In genomic region chr11:64241175-64241429, GRCh38 we compare ENCODE assay signal across 6 cellular contexts. TPM values are rescaled to one million over a fixed set of nuclear protein-coding genes. Genes with fewer than 3 reads are reported as not detected.
DNase-seq lines count a peak whose midpoint lies in the region; ATAC-seq and TF ChIP-seq lines count a peak whose summit lies in the region.

No MANE protein-coding gene starts in this region.

- BruUV-seq in A673 (replicated peaks; lab: Mats Ljungman, UMichigan): no TSS peak

- intact Hi-C loops in A673 (cut with micrococcal nuclease; ENCODE audit: unreplicated experiment): loop anchor here (2.0 kb wide), 1 partner anchor 64 kb away; the partner anchor contains the start of gene ESRRA

- H3K4me3 ChIP-seq in A673 (ENCODE audit: low read depth, low read length, poor library complexity, severe bottlenecking) (peak overlapping the region; percentile 86), endocrine pancreas (ENCODE audit: control insufficient read depth, insufficient read depth, low read length) (no peak overlapping the region), skeletal muscle satellite cell (ENCODE audit: low read length) (peak overlapping the region; percentile 89)

- peak overlapping the region; percentile 38 for H3K9ac ChIP-seq in endocrine pancreas (ENCODE audit: control insufficient read depth, insufficient read depth, low read length)
- peak overlapping the region; percentile 88 for H3K9ac ChIP-seq in skeletal muscle satellite cell (ENCODE audit: low read depth, low read length)

- CTCF ChIA-PET in A673 (lab: Charles Lee): interaction anchor here (0.6 to 0.8 kb wide), 3 partner anchors 60 to 114 kb away, joined by 3 to 4 read pairs (median 3); no protein-coding TSS in a partner anchor

- ATAC-seq in HG03108 (IDR thresholded peaks at IDR 0.05; ENCODE audit: unreplicated experiment) (peak; percentile 64), GM21825 (IDR thresholded peaks at IDR 0.05; ENCODE audit: unreplicated experiment) (no peak)

- H3K4me2 ChIP-seq in skeletal muscle satellite cell (ENCODE audit: low read length): peak overlapping the region; percentile 89

- H3K9me3 ChIP-seq in A673 (ENCODE audit: low read depth, low read length, poor library complexity, severe bottlenecking): no peaks in the 10 kb centered on the region
- no peaks in the 10 kb centered on the region for H3K9me3 ChIP-seq in endocrine pancreas (ENCODE audit: control insufficient read depth, low read length)
- H3K9me3 ChIP-seq in skeletal muscle satellite cell (replicated peaks; ENCODE audit: low read length): no peaks in the 10 kb centered on the region

- no peak for TF ChIP-seq CTCF in A673 (conservative IDR thresholded peaks at IDR 0.05; ENCODE audit: low read depth, low read length)

- POLR2A ChIA-PET in A673 (lab: Charles Lee; ENCODE audit: low non-redundant PET): no interaction called here

- peaks cover 9% of the 10 kb centered on the region for H3K4me1 ChIP-seq in A673 (ENCODE audit: insufficient read depth, low read length, poor library complexity, severe bottlenecking)
- H3K4me1 ChIP-seq in endocrine pancreas (ENCODE audit: control insufficient read depth, insufficient read depth, low read length): peaks cover 7% of the 10 kb centered on the region
- H3K4me1 ChIP-seq in skeletal muscle satellite cell (ENCODE audit: control insufficient read depth, insufficient read depth, low read length): peaks cover 38% of the 10 kb centered on the region

- peak overlapping the region; percentile 91 for H3K27ac ChIP-seq in A673 (ENCODE audit: low read depth, low read length, poor library complexity, severe bottlenecking)

- H3K27me3 ChIP-seq in A673 (replicated peaks; ENCODE audit: insufficient read depth, low read depth, low read length, poor library complexity): no peaks in the 10 kb centered on the region
- no peaks in the 10 kb centered on the region for H3K27me3 ChIP-seq in endocrine pancreas (ENCODE audit: control insufficient read depth, insufficient read depth, low read length)
- no peaks in the 10 kb centered on the region for H3K27me3 ChIP-seq in skeletal muscle satellite cell (ENCODE audit: control insufficient read depth, insufficient read depth, low read length)

- H3K36me3 ChIP-seq in A673 (ENCODE audit: insufficient read depth, low read length, poor library complexity, severe bottlenecking): peaks cover 27% of the 10 kb centered on the region
- H3K36me3 ChIP-seq in endocrine pancreas (ENCODE audit: control insufficient read depth, insufficient read depth, low read length): no peaks in the 10 kb centered on the region
- H3K36me3 ChIP-seq in skeletal muscle satellite cell (ENCODE audit: insufficient read depth, low read length): peaks cover 24% of the 10 kb centered on the region

- DNase-seq in A673 (ENCODE audit: low spot score) (no peak), EL (no peak)

RNA-seq across cellular contexts. Expression of gene FKBP2, which starts 0.2 kb away (rescaled TPM):
- total RNA-seq in A673 (2021): 57.5 and 63.1 TPM in 2 replicates
- 31.0 and 47.1 TPM in 2 replicates for total RNA-seq in skeletal muscle satellite cell (2012; rRNA removed)

RNA-seq across cellular contexts. Expression of gene PPP1R14B, which starts 5.6 kb away (rescaled TPM):
- total RNA-seq in A673 (2021): 378 and 402 TPM in 2 replicates
- total RNA-seq in skeletal muscle satellite cell (2012; rRNA removed): 258 and 350 TPM in 2 replicates

RNA-seq across cellular contexts. Expression of gene VEGFB, which starts 6.7 kb away (rescaled TPM):
- total RNA-seq in A673 (2021): 93.3 and 108 TPM in 2 replicates
- 20.3 and 30.1 TPM in 2 replicates for total RNA-seq in skeletal muscle satellite cell (2012; rRNA removed)

RNA-seq across cellular contexts. Expression of gene PLCB3, which starts 10.2 kb away (rescaled TPM):
- 45.3 and 51.1 TPM in 2 replicates for total RNA-seq in A673 (2021)
- 39.8 and 44.6 TPM in 2 replicates for total RNA-seq in skeletal muscle satellite cell (2012; rRNA removed)

RNA-seq across cellular contexts. Expression of gene DNAJC4, which starts 10.8 kb away (rescaled TPM):
- 20.2 and 23.9 TPM in 2 replicates for total RNA-seq in A673 (2021)
- 7.9 and 9.4 TPM in 2 replicates for total RNA-seq in skeletal muscle satellite cell (2012; rRNA removed)
